In genomic region chrX:41336447-41336846, GRCh38 we compare ENCODE assay signal across 8 cellular contexts. TPM values are rescaled to one million over a fixed set of nuclear protein-coding genes. Genes with fewer than 3 reads are reported as not detected.
DNase-seq lines count a peak whose midpoint lies in the region; ATAC-seq and TF ChIP-seq lines count a peak whose summit lies in the region.

No MANE protein-coding gene starts in this region.

- TF ChIP-seq CTCF in heart left ventricle (IDR thresholded peaks at IDR 0.05) (no peak), breast epithelium (IDR thresholded peaks at IDR 0.05) (no peak)

- H3K27me3 ChIP-seq in heart left ventricle (no peaks in the 10 kb centered on the region), breast epithelium (no peaks in the 10 kb centered on the region)

- H3K4me3 ChIP-seq in heart left ventricle (peak overlapping the region in 11 of 12 donors; percentile 12 to 99 (median 95)), breast epithelium (peak overlapping the region; percentile 82 to 97 (median 92)), mesodermal cell (ENCODE audit: extremely low read depth, insufficient read depth, low read length, poor library complexity, severe bottlenecking) (peak overlapping the region; percentile 60), urinary bladder (ENCODE audit: low read depth, low read length) (peak overlapping the region; percentile 85)

- no peak for ATAC-seq in heart left ventricle
- no peak for ATAC-seq in Right ventricle myocardium inferior

- intact Hi-C loops in heart left ventricle (cut with DNase I) (loop anchor here in 3 of 10 donors (5.0 to 10.0 kb wide), 2 partner anchors 108 to 111 kb away; partner anchors contain the start of gene NYX (in 3 of the 3)), Right ventricle myocardium inferior (cut with DNase I) (no loop called here), breast epithelium (cut with DNase I; ENCODE audit: low total_unique reads) (no loop called here)

- H3K27ac ChIP-seq in heart left ventricle (peak overlapping the region in 4 of 12 donors; percentile 14 to 100 (median 100)), breast epithelium (peak overlapping the region; percentile 100), mesodermal cell (ENCODE audit: low read depth, low read length, severe bottlenecking) (no peak overlapping the region), urinary bladder (ENCODE audit: low read depth) (no peak overlapping the region)

- H3K36me3 ChIP-seq in heart left ventricle (peaks cover 0 to 44% (median 24%) of the 10 kb centered on the region in 9 donors), breast epithelium (peaks cover 2% of the 10 kb centered on the region), mesodermal cell (ENCODE audit: control insufficient read depth, insufficient read depth, low read length) (peaks cover 42% of the 10 kb centered on the region), urinary bladder (ENCODE audit: insufficient read depth) (no peaks in the 10 kb centered on the region)

- 36 to 66% (median 49%) methylated on average over 7 of the region's 7 CpGs for WGBS in heart left ventricle, 4 donors
- WGBS in mesodermal cell (ENCODE audit: insufficient coverage in 2 of 2), 2 experiments: 66% methylated on average over 2 of the region's 7 CpGs; no CpG with 5 or more reads in 1 of the 2 experiments
- WGBS in urinary bladder: 50% methylated on average over 7 of the region's 7 CpGs

- TF ChIP-seq POLR2A in heart left ventricle (IDR thresholded peaks at IDR 0.05) (no peak), breast epithelium (IDR thresholded peaks at IDR 0.05) (no peak)

- H3K9me3 ChIP-seq in heart left ventricle: no peaks in the 10 kb centered on the region
- no peaks in the 10 kb centered on the region for H3K9me3 ChIP-seq in breast epithelium
- H3K9me3 ChIP-seq in mesodermal cell (ENCODE audit: control insufficient read depth, low read length): no peaks in the 10 kb centered on the region

- DNase-seq in heart left ventricle (no peak), Right ventricle myocardium inferior (ENCODE audit: missing footprints) (no peak), breast epithelium (ENCODE audit: low spot score in 2 of 2) (no peak), NCI-H1417 (lab: John Stamatoyannopoulos, UW) (no peak), NCI-H510A (lab: John Stamatoyannopoulos, UW) (no peak)
- no peak for DNase-seq in activated effector memory CD4-positive, alpha-beta T cell treated with anti-CD3 and anti-CD28 coated beads, Interleukin-2, amount 50 U/mL, for 16 hours

- H3K4me1 ChIP-seq in heart left ventricle: peaks cover 0 to 70% (median 34%) of the 10 kb centered on the region in 12 donors
- peaks cover 0 to 30% of the 10 kb centered on the region in 2 donors for H3K4me1 ChIP-seq in breast epithelium
- H3K4me1 ChIP-seq in mesodermal cell (ENCODE audit: control insufficient read depth, insufficient read depth, low read length, poor library complexity, severe bottlenecking): peaks cover 5% of the 10 kb centered on the region
- H3K4me1 ChIP-seq in urinary bladder (ENCODE audit: insufficient read depth): no peaks in the 10 kb centered on the region

RNA-seq across cellular contexts. Expression of gene DDX3X, which starts 2.5 kb away (rescaled TPM):
- total RNA-seq in heart left ventricle: 100 to 1,000 TPM; 128 to 272 (median 178) TPM
- polyA plus RNA-seq in heart left ventricle: 10 to 100 TPM; 34.3 to 99.8 TPM
- total RNA-seq in Right ventricle myocardium inferior: 123 TPM
- 100 to 1,000 TPM; 239 to 375 (median 248) TPM for total RNA-seq in breast epithelium
- 110 TPM for polyA plus RNA-seq in mesodermal cell (2013, experiment 1 of 2)
- 114 TPM for polyA plus RNA-seq in mesodermal cell (2013, experiment 2 of 2)
- 261 TPM for total RNA-seq in urinary bladder
- 124 TPM for polyA plus RNA-seq in urinary bladder

Comparison
In these comparisons a context has a peak if more than half of its experiments do, and no peak if none do; other contexts are left out.
1. H3K27ac ChIP-seq: peak in breast epithelium (2 of 2); none in mesodermal cell (single experiment) and urinary bladder (single experiment).
2. Peak in every context shown above with its lines, with median percentiles within 50 percentile points of each other: H3K4me3 ChIP-seq.